2 cellular contexts compared by ENCODE assay signal in genomic region chr13:80604094-80604493, GRCh38.
TF ChIP-seq lines count a peak whose summit lies in the region.

No MANE protein-coding gene starts in this region.

TF ChIP-seq in H1, 55 proteins besides CTCF, POLR2A, EP300 and RAD21:
- TF ChIP-seq MAFK (IDR thresholded peaks at IDR 0.05; ENCODE audit: low read depth, low read length) (0 out of 2 replicates have a peak, but pooled peaks have one; percentile 21), JUN (IDR thresholded peaks at IDR 0.05; ENCODE audit: low read depth, low read length) (no peak)
TF ChIP-seq in H1: peak in this region for 1.

TF ChIP-seq in SK-N-SH, 30 proteins besides CTCF, POLR2A, EP300 and RAD21:
- TF ChIP-seq SIN3A (IDR thresholded peaks at IDR 0.05; ENCODE audit: borderline replicate concordance, low read depth, low read length) (no peak), JUND (IDR thresholded peaks at IDR 0.05) (no peak), NRF1 (IDR thresholded peaks at IDR 0.05; ENCODE audit: low read depth, low read length) (no peak), RXRA (IDR thresholded peaks at IDR 0.05; ENCODE audit: borderline replicate concordance, low read depth) (no peak), FOSL2 (IDR thresholded peaks at IDR 0.05; ENCODE audit: borderline replicate concordance, low read depth) (no peak), MXI1 (IDR thresholded peaks at IDR 0.05; ENCODE audit: low read depth, low read length) (no peak), TAF1 (IDR thresholded peaks at IDR 0.05; ENCODE audit: borderline replicate concordance, low read depth, low read length) (no peak), POLR2AphosphoS5 (IDR thresholded peaks at IDR 0.05; ENCODE audit: low read depth, low read length) (no peak), RCOR1 (IDR thresholded peaks at IDR 0.05; ENCODE audit: low read length) (no peak)
- TF ChIP-seq, protein P1, sequence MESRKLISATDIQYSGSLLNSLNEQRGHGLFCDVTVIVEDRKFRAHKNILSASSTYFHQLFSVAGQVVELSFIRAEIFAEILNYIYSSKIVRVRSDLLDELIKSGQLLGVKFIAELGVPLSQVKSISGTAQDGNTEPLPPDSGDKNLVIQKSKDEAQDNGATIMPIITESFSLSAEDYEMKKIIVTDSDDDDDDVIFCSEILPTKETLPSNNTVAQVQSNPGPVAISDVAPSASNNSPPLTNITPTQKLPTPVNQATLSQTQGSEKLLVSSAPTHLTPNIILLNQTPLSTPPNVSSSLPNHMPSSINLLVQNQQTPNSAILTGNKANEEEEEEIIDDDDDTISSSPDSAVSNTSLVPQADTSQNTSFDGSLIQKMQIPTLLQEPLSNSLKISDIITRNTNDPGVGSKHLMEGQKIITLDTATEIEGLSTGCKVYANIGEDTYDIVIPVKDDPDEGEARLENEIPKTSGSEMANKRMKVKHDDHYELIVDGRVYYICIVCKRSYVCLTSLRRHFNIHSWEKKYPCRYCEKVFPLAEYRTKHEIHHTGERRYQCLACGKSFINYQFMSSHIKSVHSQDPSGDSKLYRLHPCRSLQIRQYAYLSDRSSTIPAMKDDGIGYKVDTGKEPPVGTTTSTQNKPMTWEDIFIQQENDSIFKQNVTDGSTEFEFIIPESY (IDR thresholded peaks at IDR 0.05; ENCODE audit: borderline replicate concordance, low read depth) = no peak
- TF ChIP-seq, protein P2, sequence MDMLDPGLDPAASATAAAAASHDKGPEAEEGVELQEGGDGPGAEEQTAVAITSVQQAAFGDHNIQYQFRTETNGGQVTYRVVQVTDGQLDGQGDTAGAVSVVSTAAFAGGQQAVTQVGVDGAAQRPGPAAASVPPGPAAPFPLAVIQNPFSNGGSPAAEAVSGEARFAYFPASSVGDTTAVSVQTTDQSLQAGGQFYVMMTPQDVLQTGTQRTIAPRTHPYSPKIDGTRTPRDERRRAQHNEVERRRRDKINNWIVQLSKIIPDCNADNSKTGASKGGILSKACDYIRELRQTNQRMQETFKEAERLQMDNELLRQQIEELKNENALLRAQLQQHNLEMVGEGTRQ (IDR thresholded peaks at IDR 0.05; ENCODE audit: borderline replicate concordance, low read depth, low read length) = no peak
TF ChIP-seq in SK-N-SH: peak in this region for 0.
